11 cellular contexts compared by ENCODE assay signal in the genomic region with DNA sequence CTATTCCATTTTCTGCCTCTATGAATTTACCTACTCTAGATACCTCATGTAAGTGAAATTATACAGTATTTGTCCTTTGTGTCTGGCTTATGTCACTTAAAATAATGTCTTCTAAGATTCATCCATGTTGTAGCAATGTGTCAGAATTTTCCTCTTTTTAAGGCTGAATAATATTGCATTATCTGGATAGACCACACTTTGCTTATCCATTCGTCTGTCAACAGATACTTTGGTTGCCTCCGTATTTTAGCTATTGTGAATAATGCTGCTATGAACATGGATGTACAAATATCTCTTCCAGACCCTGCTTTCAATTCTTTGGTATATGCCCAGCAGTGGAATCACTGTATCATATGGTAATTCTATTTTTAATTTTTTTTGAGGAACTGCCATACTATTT.
"Had no signal": no experiment of that assay in that cellular context is flagged by ENCODE, and none has a peak within 500 bp of the region (broad histone marks: within the 10 kb centered on the region; RNA-seq: fewer than 3 reads in every experiment).

No MANE protein-coding gene starts in this region.

- H2AFZ ChIP-seq: GM23248, GM23338 had no signal

- H3K4me2 ChIP-seq: GM23338 had no signal

- H3K4me1 ChIP-seq: HAP-1 had no signal

- H3K27ac ChIP-seq: GM23248 had no signal

- H3K4me3 ChIP-seq: GM23248, GM23338, HAP-1 had no signal

- ATAC-seq: GM23338, HCT116 had no signal

- FAIRE-seq: H1, H54 had no signal

- H3K36me3 ChIP-seq: HAP-1 had no signal

- H3K9ac ChIP-seq: GM23248 had no signal

- DNase-seq: GM23248, GOT3, H7, H9, HCEC 1CT, HFFc6 had no signal
